8 cellular contexts compared by ENCODE assay signal in the genomic region with DNA sequence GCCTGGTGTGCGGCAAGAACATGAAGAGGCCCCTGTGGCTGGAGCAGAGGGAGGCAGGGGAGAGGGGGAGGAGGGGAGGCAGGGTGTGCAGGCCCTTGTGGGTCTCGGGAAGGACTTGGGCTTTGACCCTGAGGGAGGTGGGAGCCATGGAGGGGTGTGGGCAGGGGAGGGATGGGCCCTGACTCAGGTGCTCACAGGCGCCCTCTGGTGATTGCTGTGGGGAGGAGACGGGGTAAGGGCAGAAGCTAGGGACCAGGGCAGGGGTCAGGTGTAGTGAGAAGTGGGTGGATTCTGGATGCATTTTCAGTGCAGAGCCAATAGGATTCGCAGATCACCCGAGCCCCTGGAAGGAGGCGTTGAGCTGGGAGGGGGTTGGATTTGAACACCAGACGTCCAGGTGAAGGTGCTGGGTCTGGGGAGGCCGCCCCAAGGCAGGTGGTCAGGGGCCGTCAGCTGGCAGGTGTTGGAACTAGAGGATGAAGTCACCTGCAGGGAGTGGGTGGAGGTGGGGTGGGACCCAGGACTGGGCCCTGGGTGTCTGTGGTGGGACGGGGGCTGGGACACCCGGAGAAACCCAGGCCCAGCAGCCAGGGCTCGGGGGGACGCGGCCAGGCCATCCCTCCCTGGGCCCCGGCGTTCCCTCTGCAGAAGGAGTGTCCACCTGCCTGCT.
DNase-seq lines count a peak whose midpoint lies in the region; ATAC-seq, FAIRE-seq and TF ChIP-seq lines count a peak whose summit lies in the region.

No MANE protein-coding gene starts in this region.

- intact Hi-C loops in posterior vena cava (cut with DNase I), result no loop called here

- peaks cover 7% of the 10 kb centered on the region; the same call in 2 of the 3 replicates for H3K9me3 ChIP-seq in A549
- peaks cover 0 to 23% (median 0%) of the 10 kb centered on the region in 3 donors for H3K9me3 ChIP-seq in gastroesophageal sphincter

- H3K4me3 ChIP-seq in A549 (no peak overlapping the region), WI38 (ENCODE audit: low read depth, low read length) (no peak overlapping the region), gastroesophageal sphincter (no peak overlapping the region)

- no peaks in the 10 kb centered on the region for H3K27me3 ChIP-seq in gastroesophageal sphincter

- peaks cover 0 to 42% of the 10 kb centered on the region in 2 donors for H3K36me3 ChIP-seq in gastroesophageal sphincter

- no peak overlapping the region for H3K4me2 ChIP-seq in A549

- H3K4me1 ChIP-seq in A549 (no peaks in the 10 kb centered on the region), gastroesophageal sphincter (no peaks in the 10 kb centered on the region)

- ATAC-seq in A549 (peak; percentile 64 to 88; a peak in 5 of 6 replicates), HG03460 (IDR thresholded peaks at IDR 0.05; ENCODE audit: unreplicated experiment) (no peak), gastroesophageal sphincter (no peak)

- TF ChIP-seq POLR2A in A549 (IDR thresholded peaks at IDR 0.05; ENCODE audit: low read length) (no peak), gastroesophageal sphincter (IDR thresholded peaks at IDR 0.05) (no peak)

- peak; percentile 22 to 32; a peak in 2 of 5 replicates for TF ChIP-seq RAD21 in A549 (conservative IDR thresholded peaks at IDR 0.05 in 1 of 2, IDR thresholded peaks at IDR 0.05 in 1 of 2)

- CTCF ChIA-PET in A549 (lab: Yijun Ruan, JAX), result interaction anchor here (0.7 to 2.3 kb wide), 14 partner anchors 9 to 187 kb away, joined by 3 to 8 read pairs (median 4); a partner anchor contains a TSS

- no peak for FAIRE-seq in A549 (lab: Jason Lieb, UNC)
- peak; percentile 59 for FAIRE-seq in GM18507 (lab: Jason Lieb, UNC)

- POLR2A ChIA-PET in A549 (lab: Yijun Ruan, JAX), result interaction anchor here (0.6 kb wide), 1 partner anchor 667 kb away, joined by 8 read pairs; no protein-coding TSS in a partner anchor

- TF ChIP-seq CTCF in A549 (IDR thresholded peaks at IDR 0.05), result peak; percentile 41; the same call in 2 of the 3 replicates
- peak; percentile 32 for TF ChIP-seq CTCF in WI38 (IDR thresholded peaks at IDR 0.05; ENCODE audit: low read depth, low read length)
- peak in 1 of 4 experiments; percentile 42 for TF ChIP-seq CTCF in gastroesophageal sphincter (IDR thresholded peaks at IDR 0.05)

- DNase-seq in A549 (ENCODE audit: low read depth in 1 of 2, low spot score in 1 of 2) (peak; percentile 26 to 51), GM18507 (ENCODE audit: extremely low spot score, insufficient read length, low read depth) (no peak), epidermal melanocyte (ENCODE audit: insufficient read length, low spot score) (peak; percentile 18), posterior vena cava (ENCODE audit: low spot score) (peak; percentile 82), NCI-H1105 (lab: John Stamatoyannopoulos, UW) (no peak)

- H3K27ac ChIP-seq in A549 (peak overlapping the region in 1 of 2 experiments; percentile 69; a peak in 3 of 6 replicates), gastroesophageal sphincter (no peak overlapping the region)

- TF ChIP-seq EP300 in A549 (IDR thresholded peaks at IDR 0.05), result no peak
- TF ChIP-seq EP300 in gastroesophageal sphincter (IDR thresholded peaks at IDR 0.05), result no peak

- WGBS in A549 (ENCODE audit: missing lambda C conversion rate), result 57% methylated on average over 8 of the region's 17 CpGs
- WGBS in gastroesophageal sphincter (ENCODE audit: low coverage in 1 of 2), 2 donors, result 40 to 69% methylated on average over 1 to 11 of the region's 17 CpGs

TF ChIP-seq in A549, 52 proteins besides CTCF, POLR2A, EP300 and RAD21:
- TF ChIP-seq, protein P1, sequence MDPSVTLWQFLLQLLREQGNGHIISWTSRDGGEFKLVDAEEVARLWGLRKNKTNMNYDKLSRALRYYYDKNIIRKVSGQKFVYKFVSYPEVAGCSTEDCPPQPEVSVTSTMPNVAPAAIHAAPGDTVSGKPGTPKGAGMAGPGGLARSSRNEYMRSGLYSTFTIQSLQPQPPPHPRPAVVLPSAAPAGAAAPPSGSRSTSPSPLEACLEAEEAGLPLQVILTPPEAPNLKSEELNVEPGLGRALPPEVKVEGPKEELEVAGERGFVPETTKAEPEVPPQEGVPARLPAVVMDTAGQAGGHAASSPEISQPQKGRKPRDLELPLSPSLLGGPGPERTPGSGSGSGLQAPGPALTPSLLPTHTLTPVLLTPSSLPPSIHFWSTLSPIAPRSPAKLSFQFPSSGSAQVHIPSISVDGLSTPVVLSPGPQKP (IDR thresholded peaks at IDR 0.05; ENCODE audit: low read depth, low read length), result no peak
- no peak for TF ChIP-seq KDM5A (IDR thresholded peaks at IDR 0.05)
- TF ChIP-seq SMC3 (IDR thresholded peaks at IDR 0.05), result peak; percentile 52
TF ChIP-seq in A549: peak in this region for 1.

Comparison
In these comparisons a context has a peak if more than half of its experiments do, and no peak if none do; other contexts are left out.
1. ATAC-seq: peak in A549 (2 of 2); none in HG03460 (single experiment) and gastroesophageal sphincter (single experiment).
2. DNase-seq: peak in A549 (2 of 2), epidermal melanocyte (single experiment) and posterior vena cava (single experiment); none in GM18507 (single experiment) and NCI-H1105 (single experiment).